1 cellular context compared by ENCODE assay signal in the genomic region with DNA sequence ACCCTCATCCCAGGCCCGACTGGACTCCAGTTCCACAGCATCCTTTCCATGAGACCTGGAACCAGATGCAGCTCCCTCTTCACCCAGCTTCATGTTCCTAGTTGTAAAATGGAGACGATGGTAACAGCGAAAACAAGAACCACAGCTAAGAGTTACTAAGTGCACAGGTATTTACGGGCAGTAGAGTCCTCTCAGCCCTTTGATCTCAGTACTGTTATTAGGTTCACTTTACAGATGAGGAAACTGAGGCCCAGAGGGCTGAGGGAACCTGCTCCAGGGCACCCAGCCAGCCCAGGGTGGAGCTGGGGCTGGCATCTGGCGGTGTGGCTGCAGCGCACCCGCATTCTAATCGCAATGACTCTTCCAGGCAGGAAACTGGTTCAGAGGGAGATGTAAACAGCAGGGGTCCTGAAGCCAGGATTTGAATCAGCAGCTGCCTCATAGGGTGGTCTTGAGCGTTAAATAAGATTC.
TF ChIP-seq lines count a peak whose summit lies in the region.

No MANE protein-coding gene starts in this region.

TF ChIP-seq in H1, 55 proteins besides CTCF, POLR2A, EP300 and RAD21:
- TF ChIP-seq HDAC2 (IDR thresholded peaks at IDR 0.05; ENCODE audit: borderline replicate concordance in 1 of 2, low read depth in 2 of 2, low read length in 2 of 2) (0 out of 4 replicates have a peak, but pooled peaks of 1 of the 2 experiments have one; percentile 23), TAF7 (optimal IDR thresholded peaks at IDR 0.05; ENCODE audit: borderline replicate concordance, low read depth, low read length) (no peak)
